8 cellular contexts compared by ENCODE assay signal in the genomic region with DNA sequence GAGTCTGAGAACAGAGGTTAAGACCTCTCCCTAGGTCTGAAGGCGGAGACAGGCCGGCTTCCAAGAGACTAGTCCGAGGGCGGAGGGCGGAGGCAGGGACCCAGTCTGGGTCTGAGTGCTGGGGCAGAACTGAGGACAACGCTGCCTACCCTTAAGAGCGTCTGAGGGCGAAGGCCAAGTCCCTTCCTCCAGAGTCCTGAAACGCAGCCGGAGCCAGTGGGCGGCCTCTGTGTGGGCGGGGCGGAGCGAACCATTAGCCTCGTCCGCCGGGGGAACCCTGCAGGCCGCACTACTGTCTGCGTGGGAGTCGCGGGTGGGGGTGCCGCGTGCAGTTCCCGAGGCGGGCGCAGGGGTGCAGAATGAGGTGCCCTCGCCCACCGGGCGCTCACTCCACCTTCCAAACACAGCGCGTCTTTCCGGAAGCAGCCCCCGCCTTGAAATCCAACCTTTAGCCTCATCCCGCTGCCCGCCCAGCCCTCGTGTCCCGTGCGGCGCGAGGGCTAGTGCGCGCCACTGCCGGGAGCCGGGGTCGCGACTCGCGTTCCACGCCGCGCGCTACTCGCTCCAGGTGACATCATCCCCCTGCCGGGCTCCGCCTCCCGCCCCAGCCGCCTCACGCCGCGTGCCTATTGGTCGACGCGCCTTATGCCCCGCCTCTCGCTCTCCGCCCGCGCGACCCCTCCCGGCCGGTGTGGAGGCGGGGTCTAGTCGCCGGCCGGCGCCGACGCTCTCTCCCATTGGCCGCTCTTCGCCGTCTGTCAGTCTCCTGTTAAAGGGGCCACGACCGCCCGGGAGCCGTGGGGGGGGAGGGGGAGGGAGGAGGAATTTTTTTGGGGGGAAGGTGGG.
DNase-seq lines count a peak whose midpoint lies in the region; ATAC-seq lines count a peak whose summit lies in the region.

A gene with protein sequence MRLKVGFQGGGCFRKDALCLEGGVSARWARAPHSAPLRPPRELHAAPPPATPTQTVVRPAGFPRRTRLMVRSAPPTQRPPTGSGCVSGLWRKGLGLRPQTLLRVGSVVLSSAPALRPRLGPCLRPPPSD (minus strand): TSS at position 579 of the 846 bp plus-strand sequence. CDS start 121 bp downstream, at position 458.

- DNase-seq in Ammon's horn (ENCODE audit: low spot score) (peak; percentile 99), NCI-H446 treated with DMSO at 0.1 percent for 48 hours (lab: John Stamatoyannopoulos, UW) (peak; percentile 94), cerebellar cortex (ENCODE audit: low spot score) (peak; percentile 97), kidney glomerular epithelial cell (lab: John Stamatoyannopoulos, UW) (peak; percentile 84)
- peak; percentile 98 for DNase-seq in activated CD4-positive, CD25-positive, alpha-beta regulatory T cell treated with anti-CD3 and anti-CD28 coated beads, Interleukin-2, amount 50 U/mL, for 72 hours
- peak; percentile 92 for DNase-seq in stimulated activated CD4-positive, alpha-beta T cell treated with anti-CD3 and anti-CD28 coated beads, Interleukin-15, amount 100 ng/mL, for 48 hours (ENCODE audit: low read depth in 2 of 2)

- ATAC-seq in GM19043 (IDR thresholded peaks at IDR 0.05; ENCODE audit: low read depth, unreplicated experiment) (peak; percentile 76), HG03342 (IDR thresholded peaks at IDR 0.05; ENCODE audit: unreplicated experiment) (peak; percentile 75)

Comparison
In these comparisons a context has a peak if more than half of its experiments do, and no peak if none do; other contexts are left out.
1. Peak in every context shown above with its lines: DNase-seq and ATAC-seq.